Comparison of ENCODE assay signal across 12 cellular contexts in the genomic region with DNA sequence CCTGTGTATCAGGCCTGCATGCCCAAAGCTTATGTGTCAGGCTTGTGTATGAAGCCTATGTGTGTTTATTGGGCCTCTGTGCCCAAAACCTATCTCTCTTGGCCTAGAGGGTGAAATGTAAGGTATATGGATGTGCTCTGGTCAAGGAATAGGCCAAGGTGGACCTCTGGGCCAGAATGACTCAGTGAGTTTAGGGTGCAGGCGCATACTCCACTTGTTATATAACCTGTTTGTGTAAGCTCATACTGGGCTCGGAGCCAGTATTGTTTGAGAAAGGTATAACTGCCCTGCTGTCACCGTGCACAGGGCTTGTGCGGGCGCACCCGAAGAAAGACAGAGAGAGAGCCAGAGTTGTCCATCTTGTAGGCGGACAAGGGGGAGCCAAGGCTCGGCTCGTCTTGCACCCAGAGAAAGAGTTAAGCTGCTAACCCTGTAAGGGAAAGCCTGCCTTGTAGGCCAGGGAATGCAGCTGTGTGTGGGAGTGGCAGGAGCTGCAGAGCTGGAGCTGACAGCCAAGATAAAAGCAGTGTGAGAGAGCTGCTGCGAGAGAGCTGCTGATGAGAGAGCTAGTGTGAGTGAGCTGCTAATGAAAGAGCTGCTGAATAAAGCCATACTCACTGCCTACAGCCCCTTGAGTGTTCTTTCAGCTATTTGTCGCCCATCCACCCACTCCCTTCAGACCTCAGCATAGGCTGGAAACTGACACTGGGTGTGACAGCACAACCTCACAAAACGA. TPM values are rescaled to one million over a fixed set of nuclear protein-coding genes. Genes with fewer than 3 reads are reported as not detected.
DNase-seq lines count a peak whose midpoint lies in the region; ATAC-seq and TF ChIP-seq lines count a peak whose summit lies in the region.
"Had no signal": no experiment of that assay in that cellular context is flagged by ENCODE, and none has a peak within 500 bp of the region (broad histone marks: within the 10 kb centered on the region; RNA-seq: fewer than 3 reads in every experiment).

No MANE protein-coding gene starts in this region.

- no peaks in the 10 kb centered on the region for H3K9me2 ChIP-seq in OCI-LY1 (ENCODE audit: low read depth, low read length)

- no peaks in the 10 kb centered on the region for H3K9me3 Mint-ChIP-seq in brain
- no peaks in the 10 kb centered on the region for H3K9me3 Mint-ChIP-seq in stimulated activated effector memory CD8-positive, alpha-beta T cell treated with anti-CD3 and anti-CD28 coated beads, Interleukin-12 subunit alpha, Interleukin-12 subunit beta, amount 100 ng/mL, for 72 hours
- H3K9me3 Mint-ChIP-seq: activated naive CD8-positive, alpha-beta T cell treated with anti-CD3 and anti-CD28 coated beads, Interleukin-2, amount 50 U/mL, for 24 hours had no signal

- H3K9ac ChIP-seq in OCI-LY1 (ENCODE audit: low read length) = no peak overlapping the region

- peak; percentile 61 for DNase-seq in inferior parietal cortex (ENCODE audit: extremely low spot score)
- no peak for DNase-seq in stimulated activated effector memory CD8-positive, alpha-beta T cell treated with anti-CD3 and anti-CD28 coated beads, Interleukin-12 subunit alpha, Interleukin-12 subunit beta, amount 100 ng/mL, for 72 hours (ENCODE audit: low spot score in 2 of 2)
- DNase-seq in NCI-H1092 treated with DMSO at 0.1 percent for 48 hours (lab: John Stamatoyannopoulos, UW) = no peak
- DNase-seq in effector CD8-positive, alpha-beta T cell (lab: John Stamatoyannopoulos, UW) = no peak
- DNase-seq: activated CD4-positive, alpha-beta T cell treated with anti-CD3 and anti-CD28 coated beads, Interleukin-2, amount 50 U/mL, for 1 hour; activated naive CD8-positive, alpha-beta T cell treated with anti-CD3 and anti-CD28 coated beads, Interleukin-2, amount 50 U/mL, for 24 hours; DND-41; GOT3 had no signal

- peaks cover 20% of the 10 kb centered on the region for H3K4me1 Mint-ChIP-seq in brain
- H3K4me1 Mint-ChIP-seq in stimulated activated effector memory CD8-positive, alpha-beta T cell treated with anti-CD3 and anti-CD28 coated beads, Interleukin-12 subunit alpha, Interleukin-12 subunit beta, amount 100 ng/mL, for 72 hours = peaks cover 21% of the 10 kb centered on the region

- peaks cover 4% of the 10 kb centered on the region for H3K36me3 Mint-ChIP-seq in brain
- no peaks in the 10 kb centered on the region for H3K36me3 Mint-ChIP-seq in stimulated activated effector memory CD8-positive, alpha-beta T cell treated with anti-CD3 and anti-CD28 coated beads, Interleukin-12 subunit alpha, Interleukin-12 subunit beta, amount 100 ng/mL, for 72 hours

- TF ChIP-seq CTCF in OCI-LY1 (IDR thresholded peaks at IDR 0.05; ENCODE audit: low read length) = no peak
- TF ChIP-seq CTCF in brain (conservative IDR thresholded peaks at IDR 0.05) = no peak

- H3K36me3 ChIP-seq in OCI-LY1 (ENCODE audit: insufficient read depth, low read length) = no peaks in the 10 kb centered on the region

- ATAC-seq in stimulated activated effector memory CD8-positive, alpha-beta T cell treated with anti-CD3 and anti-CD28 coated beads, Interleukin-12 subunit alpha, Interleukin-12 subunit beta, amount 100 ng/mL, for 72 hours = peak; percentile 70
- ATAC-seq in HG02840 (IDR thresholded peaks at IDR 0.05; ENCODE audit: low FRiP score, unreplicated experiment) = no peak
- ATAC-seq: activated naive CD8-positive, alpha-beta T cell treated with anti-CD3 and anti-CD28 coated beads, Interleukin-2, amount 50 U/mL, for 24 hours; Panc1 had no signal

- H3K4me3 Mint-ChIP-seq in brain = peak overlapping the region in 2 of 5 experiments; percentile 8 to 24
- H3K4me3 Mint-ChIP-seq in stimulated activated effector memory CD8-positive, alpha-beta T cell treated with anti-CD3 and anti-CD28 coated beads, Interleukin-12 subunit alpha, Interleukin-12 subunit beta, amount 100 ng/mL, for 72 hours = peak overlapping the region; percentile 9
- H3K4me3 Mint-ChIP-seq: activated naive CD8-positive, alpha-beta T cell treated with anti-CD3 and anti-CD28 coated beads, Interleukin-2, amount 50 U/mL, for 24 hours had no signal

- no peaks in the 10 kb centered on the region for H4K20me1 ChIP-seq in OCI-LY1 (ENCODE audit: insufficient read depth, low read length)

- H3K27me3 Mint-ChIP-seq in brain = no peaks in the 10 kb centered on the region
- H3K27me3 Mint-ChIP-seq: activated naive CD8-positive, alpha-beta T cell treated with anti-CD3 and anti-CD28 coated beads, Interleukin-2, amount 50 U/mL, for 24 hours had no signal

- H3K9me3 ChIP-seq in OCI-LY1 (ENCODE audit: low read length) = no peaks in the 10 kb centered on the region

- no peak overlapping the region for H3K4me3 ChIP-seq in OCI-LY1 (ENCODE audit: low read depth, low read length, poor library complexity, severe bottlenecking)

- H3F3A ChIP-seq in OCI-LY1 (ENCODE audit: insufficient read depth, low read length) = no peaks in the 10 kb centered on the region

- no peaks in the 10 kb centered on the region for H3K79me2 ChIP-seq in OCI-LY1 (ENCODE audit: insufficient read depth, low read length)

- H3K4me1 ChIP-seq in OCI-LY1 (ENCODE audit: insufficient read depth, low read length, severe bottlenecking) = peaks cover 10% of the 10 kb centered on the region

- H3K27me3 ChIP-seq in OCI-LY1 (ENCODE audit: insufficient read depth, low read length) = no peaks in the 10 kb centered on the region

- no peak overlapping the region for H3K4me2 ChIP-seq in OCI-LY1 (ENCODE audit: low read length)

- peak overlapping the region; percentile 57; the same call in 1 of the 2 replicates for H2AFZ ChIP-seq in OCI-LY1 (ENCODE audit: low read length)

- peak overlapping the region; percentile 27 for H3K27ac ChIP-seq in OCI-LY1 (ENCODE audit: low read depth, low read length, poor library complexity, severe bottlenecking)

- H3K27ac Mint-ChIP-seq in brain = peak overlapping the region in 4 of 5 experiments; percentile 76 to 96 (median 90)
- peak overlapping the region; percentile 55 for H3K27ac Mint-ChIP-seq in stimulated activated effector memory CD8-positive, alpha-beta T cell treated with anti-CD3 and anti-CD28 coated beads, Interleukin-12 subunit alpha, Interleukin-12 subunit beta, amount 100 ng/mL, for 72 hours

RNA-seq across cellular contexts. Expression of a gene that starts 43.4 kb away (rescaled TPM):
- 12.1 TPM for polyA plus RNA-seq in brain (ENCODE audit: insufficient read depth, low read depth, low replicate concordance)
